Comparison of ENCODE assay signal across 8 cellular contexts in the genomic region with DNA sequence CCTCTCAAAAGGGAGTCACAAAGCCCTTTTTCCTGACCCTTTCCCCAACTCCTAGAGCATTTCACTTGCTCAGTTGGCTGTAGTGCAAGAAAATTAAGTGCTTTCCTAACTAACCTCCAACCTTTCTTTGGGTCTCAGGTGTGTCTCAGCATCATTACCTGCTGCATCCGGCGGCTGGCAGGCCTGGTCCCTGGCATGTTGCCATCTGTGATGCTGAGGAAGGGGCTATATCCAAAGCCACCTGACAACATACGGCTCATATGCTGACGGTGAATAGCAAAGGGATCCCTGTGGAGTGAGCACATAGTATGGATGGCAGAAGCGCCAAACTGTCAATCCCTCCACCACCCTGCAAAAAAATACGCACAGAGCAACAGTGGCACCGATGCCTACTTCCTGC. TPM values are rescaled to one million over a fixed set of nuclear protein-coding genes. Genes with fewer than 3 reads are reported as not detected.
DNase-seq lines count a peak whose midpoint lies in the region; ATAC-seq lines count a peak whose summit lies in the region.

No MANE protein-coding gene starts in this region.

- peak overlapping the region; percentile 86 for H3K4me3 ChIP-seq in iPS-20b (ENCODE audit: low read length)

- H3K27ac ChIP-seq in iPS-20b (ENCODE audit: low read length) (no peak overlapping the region), substantia nigra (ENCODE audit: low read depth, low read length, poor library complexity, severe bottlenecking) (peak overlapping the region; percentile 98)

- peak overlapping the region; percentile 93; the same call in 1 of the 2 replicates for H3K9ac ChIP-seq in iPS-20b (ENCODE audit: low read depth, low read length)

- H3K36me3 ChIP-seq in iPS-20b (ENCODE audit: insufficient read depth, low read depth, low read length): peaks cover 53% of the 10 kb centered on the region

- no peak for ATAC-seq in activated CD4-positive, alpha-beta T cell treated with anti-CD3 and anti-CD28 coated beads for 36 hours
- ATAC-seq in activated naive CD4-positive, alpha-beta T cell treated with anti-CD3 and anti-CD28 coated beads, Interleukin-2, amount 50 U/mL, for 72 hours: no peak
- no peak for ATAC-seq in GM21360 (IDR thresholded peaks at IDR 0.05; ENCODE audit: unreplicated experiment)

- CTCF ChIA-PET in activated CD4-positive, alpha-beta T cell treated with anti-CD3 and anti-CD28 coated beads for 36 hours (lab: Charles Lee): interaction anchor here (0.6 to 4.1 kb wide), 11 partner anchors 9 to 214 kb away, joined by 3 to 54 read pairs (median 17); a partner anchor contains a TSS

- POLR2A ChIA-PET in activated CD4-positive, alpha-beta T cell treated with anti-CD3 and anti-CD28 coated beads for 36 hours (lab: Charles Lee): interaction anchor here (1.0 to 3.0 kb wide), 2 partner anchors 62 to 102 kb away, joined by 3 to 16 read pairs; a partner anchor contains a TSS

- no peak for DNase-seq in activated CD4-positive, alpha-beta T cell treated with anti-CD3 and anti-CD28 coated beads for 36 hours
- DNase-seq in activated CD4-positive, alpha-beta T cell treated with anti-CD3 and anti-CD28 coated beads, Interleukin-2, amount 50 U/mL, for 4 hours: no peak
- DNase-seq in activated naive CD4-positive, alpha-beta T cell treated with anti-CD3 and anti-CD28 coated beads, Interleukin-2, amount 50 U/mL, for 72 hours (ENCODE audit: low spot score in 2 of 2): no peak
- peak in 1 of 49 donors; percentile 67 for DNase-seq in substantia nigra (lab: John Stamatoyannopoulos, UW)
- no peak for DNase-seq in NCI-H1092 (lab: John Stamatoyannopoulos, UW)
- no peak for DNase-seq in NCI-H345 (lab: John Stamatoyannopoulos, UW)

- H3K9me3 ChIP-seq in iPS-20b (ENCODE audit: insufficient read depth, low read depth, low read length): no peaks in the 10 kb centered on the region

- H3K27ac Mint-ChIP-seq in activated CD4-positive, alpha-beta T cell treated with anti-CD3 and anti-CD28 coated beads for 36 hours: peak overlapping the region; percentile 97
- H3K27ac Mint-ChIP-seq in activated naive CD4-positive, alpha-beta T cell treated with anti-CD3 and anti-CD28 coated beads, Interleukin-2, amount 50 U/mL, for 72 hours: peak overlapping the region; percentile 99

- no peaks in the 10 kb centered on the region for H3K9me3 Mint-ChIP-seq in activated CD4-positive, alpha-beta T cell treated with anti-CD3 and anti-CD28 coated beads for 36 hours (ENCODE audit: low read depth)
- no peaks in the 10 kb centered on the region for H3K9me3 Mint-ChIP-seq in activated naive CD4-positive, alpha-beta T cell treated with anti-CD3 and anti-CD28 coated beads, Interleukin-2, amount 50 U/mL, for 72 hours

- H3K4me1 ChIP-seq in iPS-20b (ENCODE audit: insufficient read depth, low read length): peaks cover 7% of the 10 kb centered on the region; the same call in 1 of the 2 replicates

- H3K27me3 Mint-ChIP-seq in activated CD4-positive, alpha-beta T cell treated with anti-CD3 and anti-CD28 coated beads for 36 hours: no peaks in the 10 kb centered on the region

- no peaks in the 10 kb centered on the region for H3K27me3 ChIP-seq in iPS-20b (ENCODE audit: insufficient read depth, low read length)

- intact Hi-C loops in activated CD4-positive, alpha-beta T cell treated with anti-CD3 and anti-CD28 coated beads for 36 hours (cut with DNase I, micrococcal nuclease): loop anchor here in 1 of 2 experiments (5.0 kb wide), 1 partner anchor 41 kb away; no protein-coding TSS in a partner anchor

- peaks cover 28% of the 10 kb centered on the region for H3K4me1 Mint-ChIP-seq in activated CD4-positive, alpha-beta T cell treated with anti-CD3 and anti-CD28 coated beads for 36 hours

- peak overlapping the region; percentile 87 for H3K4me3 Mint-ChIP-seq in activated CD4-positive, alpha-beta T cell treated with anti-CD3 and anti-CD28 coated beads for 36 hours

- peaks cover 41% of the 10 kb centered on the region for H3K36me3 Mint-ChIP-seq in activated CD4-positive, alpha-beta T cell treated with anti-CD3 and anti-CD28 coated beads for 36 hours (ENCODE audit: low read depth)
- H3K36me3 Mint-ChIP-seq in activated naive CD4-positive, alpha-beta T cell treated with anti-CD3 and anti-CD28 coated beads, Interleukin-2, amount 50 U/mL, for 72 hours: peaks cover 32 to 41% of the 10 kb centered on the region in 2 donors

RNA-seq across cellular contexts. Expression of a gene that starts 1.2 kb away (rescaled TPM):
- 100 to 1,000 TPM; 142 to 144 TPM for total RNA-seq in activated CD4-positive, alpha-beta T cell treated with anti-CD3 and anti-CD28 coated beads for 36 hours
- 100 to 1,000 TPM; 149 to 275 TPM for total RNA-seq in activated naive CD4-positive, alpha-beta T cell treated with anti-CD3 and anti-CD28 coated beads, Interleukin-2, amount 50 U/mL, for 72 hours

RNA-seq across cellular contexts. Expression of a gene that starts 14.4 kb away (rescaled TPM):
- 100 to 1,000 TPM in 1 of 2 experiments, 10 to 100 TPM in 1; 62.2 to 105 TPM for total RNA-seq in activated CD4-positive, alpha-beta T cell treated with anti-CD3 and anti-CD28 coated beads for 36 hours
- 100 to 1,000 TPM in 1 of 2 donors, 10 to 100 TPM in 1; 76.0 to 163 TPM for total RNA-seq in activated naive CD4-positive, alpha-beta T cell treated with anti-CD3 and anti-CD28 coated beads, Interleukin-2, amount 50 U/mL, for 72 hours

RNA-seq across cellular contexts. Expression of a gene that starts 20.6 kb away (rescaled TPM):
- 10 to 100 TPM; 88.2 to 93.9 TPM for total RNA-seq in activated CD4-positive, alpha-beta T cell treated with anti-CD3 and anti-CD28 coated beads for 36 hours
- 100 to 1,000 TPM in 1 of 2 donors, 10 to 100 TPM in 1; 71.3 to 117 TPM for total RNA-seq in activated naive CD4-positive, alpha-beta T cell treated with anti-CD3 and anti-CD28 coated beads, Interleukin-2, amount 50 U/mL, for 72 hours

RNA-seq across cellular contexts. Expression of a gene that starts 27.9 kb away (rescaled TPM):
- 10 to 100 TPM; 38.3 to 41.6 TPM for total RNA-seq in activated CD4-positive, alpha-beta T cell treated with anti-CD3 and anti-CD28 coated beads for 36 hours
- total RNA-seq in activated naive CD4-positive, alpha-beta T cell treated with anti-CD3 and anti-CD28 coated beads, Interleukin-2, amount 50 U/mL, for 72 hours: 10 to 100 TPM; 34.2 to 42.9 TPM

RNA-seq across cellular contexts. Expression of a gene that starts 37.6 kb away (rescaled TPM):
- total RNA-seq in activated CD4-positive, alpha-beta T cell treated with anti-CD3 and anti-CD28 coated beads for 36 hours: 100 to 1,000 TPM; 206 to 211 TPM
- 100 to 1,000 TPM; 165 to 244 TPM for total RNA-seq in activated naive CD4-positive, alpha-beta T cell treated with anti-CD3 and anti-CD28 coated beads, Interleukin-2, amount 50 U/mL, for 72 hours
